In genomic region chr2:102736607-102737409, GRCh38 we compare ENCODE assay signal across 8 cellular contexts. TPM values are rescaled to one million over a fixed set of nuclear protein-coding genes. Genes with fewer than 3 reads are reported as not detected.
DNase-seq lines count a peak whose midpoint lies in the region; ATAC-seq and TF ChIP-seq lines count a peak whose summit lies in the region.

No MANE protein-coding gene starts in this region.

- CTCF ChIA-PET in GM10248 (lab: Yijun Ruan, JAX), result interaction anchor here (1.2 to 10.3 kb wide), 9 partner anchors 11 to 263 kb away, joined by 3 to 122 read pairs (median 5); partner anchors contain the start of gene SLC9A4

- H3K9me3 Mint-ChIP-seq in activated naive CD8-positive, alpha-beta T cell treated with anti-CD3 and anti-CD28 coated beads, Interleukin-2, amount 50 U/mL, for 24 hours, result peaks cover under 1% of the 10 kb centered on the region
- no peaks in the 10 kb centered on the region for H3K9me3 Mint-ChIP-seq in progenitor cell of endocrine pancreas (ENCODE audit: low read depth)

- peaks cover 1% of the 10 kb centered on the region for H3K36me3 Mint-ChIP-seq in activated naive CD8-positive, alpha-beta T cell treated with anti-CD3 and anti-CD28 coated beads, Interleukin-2, amount 50 U/mL, for 24 hours (ENCODE audit: low read depth)
- peaks cover under 1% of the 10 kb centered on the region for H3K36me3 Mint-ChIP-seq in progenitor cell of endocrine pancreas (ENCODE audit: insufficient read depth)

- peak overlapping the region; percentile 84 for H3K27ac Mint-ChIP-seq in activated naive CD8-positive, alpha-beta T cell treated with anti-CD3 and anti-CD28 coated beads, Interleukin-2, amount 50 U/mL, for 24 hours
- H3K27ac Mint-ChIP-seq in progenitor cell of endocrine pancreas, result peak overlapping the region; percentile 97

- no peak for TF ChIP-seq CTCF in GM10248 (IDR thresholded peaks at IDR 0.05; ENCODE audit: control extremely low read depth, extremely low read depth, low read depth, missing control alignments)
- TF ChIP-seq CTCF in SU-DHL-6 (IDR thresholded peaks at IDR 0.05; ENCODE audit: insufficient read depth, low read length, poor library complexity, severe bottlenecking), result no peak
- TF ChIP-seq CTCF in left ventricle myocardium inferior (IDR thresholded peaks at IDR 0.05; ENCODE audit: borderline replicate concordance), result no peak
- no peak for TF ChIP-seq CTCF in progenitor cell of endocrine pancreas (IDR thresholded peaks at IDR 0.05; ENCODE audit: unreplicated experiment)

- H3K27me3 ChIP-seq in H7 (ENCODE audit: control insufficient read depth, insufficient read depth, low read length), result no peaks in the 10 kb centered on the region
- no peaks in the 10 kb centered on the region for H3K27me3 ChIP-seq in SU-DHL-6 (ENCODE audit: low read length)
- H3K27me3 ChIP-seq in left ventricle myocardium inferior (ENCODE audit: low read depth), result no peaks in the 10 kb centered on the region

- H3K4me1 Mint-ChIP-seq in activated naive CD8-positive, alpha-beta T cell treated with anti-CD3 and anti-CD28 coated beads, Interleukin-2, amount 50 U/mL, for 24 hours, result peaks cover 31% of the 10 kb centered on the region
- H3K4me1 Mint-ChIP-seq in progenitor cell of endocrine pancreas (ENCODE audit: low read depth), result peaks cover 24% of the 10 kb centered on the region

- H3K9me2 ChIP-seq in SU-DHL-6 (replicated peaks; ENCODE audit: insufficient read depth, low read length), result no peaks in the 10 kb centered on the region

- no peaks in the 10 kb centered on the region for H3K27me3 Mint-ChIP-seq in activated naive CD8-positive, alpha-beta T cell treated with anti-CD3 and anti-CD28 coated beads, Interleukin-2, amount 50 U/mL, for 24 hours
- no peaks in the 10 kb centered on the region for H3K27me3 Mint-ChIP-seq in progenitor cell of endocrine pancreas

- H3K36me3 ChIP-seq in H7 (replicated peaks; ENCODE audit: control insufficient read depth, insufficient read depth, low read length), result no peaks in the 10 kb centered on the region
- H3K36me3 ChIP-seq in SU-DHL-6 (ENCODE audit: low read length), result peaks cover 3% of the 10 kb centered on the region; the same call in 1 of the 2 replicates
- H3K36me3 ChIP-seq in left ventricle myocardium inferior, result peaks cover 2% of the 10 kb centered on the region
- H3K36me3 ChIP-seq in urinary bladder (ENCODE audit: insufficient read depth), result no peaks in the 10 kb centered on the region

- WGBS in urinary bladder, result under 1% methylated on average over 41 of the region's 41 CpGs

- H3K27ac ChIP-seq in SU-DHL-6 (ENCODE audit: low read depth, low read length), result peak overlapping the region; percentile 29; the same call in 1 of the 2 replicates
- H3K27ac ChIP-seq in left ventricle myocardium inferior (replicated peaks), result peak overlapping the region; percentile 80
- H3K27ac ChIP-seq in urinary bladder (ENCODE audit: low read depth), result peak overlapping the region; percentile 77

- H3K9me3 ChIP-seq in SU-DHL-6 (ENCODE audit: insufficient read depth, low read length) (no peaks in the 10 kb centered on the region), left ventricle myocardium inferior (replicated peaks) (no peaks in the 10 kb centered on the region)

- peak overlapping the region; percentile 95 for H3K4me2 ChIP-seq in SU-DHL-6 (ENCODE audit: low read depth, low read length, poor library complexity, severe bottlenecking)

- DNase-seq in GM10248 (ENCODE audit: extremely low spot score) (peak; percentile 94), H7 (peak; percentile 94), LoVo (ENCODE audit: low spot score) (peak; percentile 87), left ventricle myocardium inferior (peak; percentile 83), progenitor cell of endocrine pancreas (ENCODE audit: low spot score, unreplicated experiment) (peak; percentile 83)
- peak; percentile 91 for DNase-seq in activated naive CD8-positive, alpha-beta T cell treated with anti-CD3 and anti-CD28 coated beads, Interleukin-2, amount 50 U/mL, for 24 hours

- H3K79me2 ChIP-seq in SU-DHL-6 (ENCODE audit: insufficient read depth, low read length), result peaks cover 41% of the 10 kb centered on the region

- H3K4me3 ChIP-seq in H7 (ENCODE audit: insufficient read depth, low read depth, low read length) (peak overlapping the region; percentile 96), SU-DHL-6 (ENCODE audit: insufficient read depth, low read length, poor library complexity, severe bottlenecking) (peak overlapping the region; percentile 78), left ventricle myocardium inferior (peak overlapping the region; percentile 93), urinary bladder (ENCODE audit: low read depth, low read length) (peak overlapping the region; percentile 82)

- POLR2A ChIA-PET in GM10248 (lab: Yijun Ruan, JAX), result no interaction called here

- peak overlapping the region; percentile 91 for H3K4me3 Mint-ChIP-seq in activated naive CD8-positive, alpha-beta T cell treated with anti-CD3 and anti-CD28 coated beads, Interleukin-2, amount 50 U/mL, for 24 hours
- peak overlapping the region; percentile 98 for H3K4me3 Mint-ChIP-seq in progenitor cell of endocrine pancreas (ENCODE audit: low read depth)

- H3K9ac ChIP-seq in SU-DHL-6 (ENCODE audit: low read length), result peak overlapping the region; percentile 75

- H4K20me1 ChIP-seq in SU-DHL-6 (ENCODE audit: low read depth, low read length), result no peaks in the 10 kb centered on the region

- intact Hi-C loops in left ventricle myocardium inferior (cut with micrococcal nuclease), result no loop called here

- ATAC-seq in activated naive CD8-positive, alpha-beta T cell treated with anti-CD3 and anti-CD28 coated beads, Interleukin-2, amount 50 U/mL, for 24 hours, result peak; percentile 93

- no peaks in the 10 kb centered on the region for H3F3A ChIP-seq in SU-DHL-6 (ENCODE audit: insufficient read depth)

- H3K4me1 ChIP-seq in left ventricle myocardium inferior, result peaks cover 21% of the 10 kb centered on the region
- H3K4me1 ChIP-seq in urinary bladder (ENCODE audit: insufficient read depth), result peaks cover 2% of the 10 kb centered on the region

- H2AFZ ChIP-seq in SU-DHL-6 (ENCODE audit: low read depth, low read length, severe bottlenecking), result peak overlapping the region; percentile 88

RNA-seq across cellular contexts. Expression of gene TMEM182, which starts 25.0 kb away (rescaled TPM):
- total RNA-seq in H7 (2014; rRNA removed; shearing (Covaris generic)), result 1.8 and 3.0 TPM in 2 replicates
- 174 TPM for total RNA-seq in left ventricle myocardium inferior
- 6.4 and 8.1 TPM in 2 replicates for total RNA-seq in progenitor cell of endocrine pancreas
- 28.0 TPM for total RNA-seq in urinary bladder
- 2.0 TPM for polyA plus RNA-seq in urinary bladder

Comparison
In these comparisons a context has a peak if more than half of its experiments do, and no peak if none do; other contexts are left out.
1. Peak in every context shown above with its lines: DNase-seq, ATAC-seq, H3K4me3 ChIP-seq and H3K27ac ChIP-seq.
2. H3K27ac ChIP-seq: peak in every context shown above with its lines; median percentile 80 in left ventricle myocardium inferior; 77 in urinary bladder; 29 in SU-DHL-6.